8 cellular contexts compared by ENCODE assay signal in the genomic region with DNA sequence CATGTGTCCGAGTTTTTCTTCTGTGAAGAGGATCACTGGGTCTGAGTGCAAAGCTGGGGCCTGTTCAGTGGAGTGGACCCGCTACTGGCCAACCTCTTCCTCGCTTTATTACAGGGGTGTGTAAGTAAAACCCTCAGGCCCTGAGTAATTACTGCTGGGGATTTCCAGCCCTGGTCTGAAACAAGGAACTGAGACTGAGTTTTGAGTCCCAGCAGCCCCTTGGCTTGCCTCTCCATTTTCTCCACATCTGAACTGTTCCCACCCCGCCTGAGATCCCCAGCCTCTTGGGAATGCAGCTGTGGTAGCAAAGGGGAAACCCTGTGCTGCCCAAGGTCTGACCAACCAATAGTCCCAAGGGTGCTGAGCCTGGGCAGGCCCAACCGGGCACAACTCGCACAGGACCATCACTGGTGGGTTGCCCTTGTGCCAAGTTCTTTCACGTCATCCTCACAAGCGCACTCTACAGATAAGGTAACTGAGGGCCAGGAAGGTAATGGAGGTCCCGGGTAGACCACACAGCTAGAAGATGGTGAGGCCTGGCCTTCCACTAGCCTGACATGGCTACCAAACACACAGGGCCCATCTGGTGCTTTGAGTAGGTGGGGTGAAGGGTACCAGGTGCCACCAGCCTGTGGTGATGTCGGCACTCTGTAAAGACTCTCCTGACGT. TPM values are rescaled to one million over a fixed set of nuclear protein-coding genes. Genes with fewer than 3 reads are reported as not detected.
DNase-seq lines count a peak whose midpoint lies in the region; ATAC-seq lines count a peak whose summit lies in the region.

No MANE protein-coding gene starts in this region.

- H3K27ac Mint-ChIP-seq in immature natural killer cell: peak overlapping the region; percentile 34 to 98 (median 96)

- ATAC-seq in HG02943 (IDR thresholded peaks at IDR 0.05; ENCODE audit: low read depth, unreplicated experiment): peak; percentile 28

- peak; percentile 6 for DNase-seq in SKM-1 treated with dmso at 0.1 percent for 144 hours (lab: John Stamatoyannopoulos, UW; ENCODE audit: unreplicated experiment)
- no peak for DNase-seq in SKM-1 (lab: John Stamatoyannopoulos, UW; ENCODE audit: unreplicated experiment)
- peak; percentile 22 for DNase-seq in T-helper 22 cell (ENCODE audit: low read depth)
- peak in 1 of 3 donors; percentile 44 for DNase-seq in immature natural killer cell
- no peak for DNase-seq in NCI-H2081 (lab: John Stamatoyannopoulos, UW)
- DNase-seq in AG08395 (ENCODE audit: low spot score): no peak
- no peak for DNase-seq in activated gamma-delta T cell (lab: John Stamatoyannopoulos, UW)

- H3K27me3 Mint-ChIP-seq in immature natural killer cell (ENCODE audit: low read depth in 3 of 3): peaks cover 18 to 40% (median 34%) of the 10 kb centered on the region in 3 donors

- peaks cover 82% of the 10 kb centered on the region in 2 donors for H3K4me1 Mint-ChIP-seq in immature natural killer cell

- peak overlapping the region; percentile 45 to 80 (median 61) for H3K4me3 Mint-ChIP-seq in immature natural killer cell

- H3K9me3 Mint-ChIP-seq in immature natural killer cell: no peaks in the 10 kb centered on the region

- no peaks in the 10 kb centered on the region for H3K36me3 Mint-ChIP-seq in immature natural killer cell

RNA-seq across cellular contexts. Expression of a gene that starts 13.7 kb away (rescaled TPM):
- 10 to 100 TPM; 14.9 to 21.8 (median 20.1) TPM for polyA plus RNA-seq in immature natural killer cell

RNA-seq across cellular contexts. Expression of a gene that starts 42.1 kb away (rescaled TPM):
- 1 to 10 TPM; 1.2 to 5.3 (median 2.0) TPM for polyA plus RNA-seq in immature natural killer cell

RNA-seq across cellular contexts. Expression of a gene that starts 43.7 kb away (rescaled TPM):
- 10 to 100 TPM in 1 of 3 donors, 1 to 10 TPM in 2; 1.6 to 19.9 (median 3.4) TPM for polyA plus RNA-seq in immature natural killer cell

Comparison
In these comparisons a context has a peak if more than half of its experiments do, and no peak if none do; other contexts are left out.
1. DNase-seq: peak in SKM-1 treated with dmso at 0.1 percent for 144 hours (single experiment) and T-helper 22 cell (single experiment); none in SKM-1 (single experiment), NCI-H2081 (0 of 2), AG08395 (single experiment) and activated gamma-delta T cell (single experiment).